15 cellular contexts compared by ENCODE assay signal in genomic region chr3:103126111-103126510, GRCh38.
DNase-seq lines count a peak whose midpoint lies in the region; ATAC-seq, FAIRE-seq and TF ChIP-seq lines count a peak whose summit lies in the region.
"Had no signal": no experiment of that assay in that cellular context is flagged by ENCODE, and none has a peak within 500 bp of the region (broad histone marks: within the 10 kb centered on the region; RNA-seq: fewer than 3 reads in every experiment).

No MANE protein-coding gene starts in this region.

- CTCF ChIA-PET in Caco-2 (lab: Charles Lee) = no interaction called here

- intact Hi-C loops in prostate gland (cut with DNase I) (no loop called here), Caco-2 (cut with micrococcal nuclease; ENCODE audit: unreplicated experiment) (loop anchor here (1.0 to 10.0 kb wide), 2 partner anchors 381 to 453 kb away; no protein-coding TSS in a partner anchor)

- POLR2A ChIA-PET in Caco-2 (lab: Charles Lee) = no interaction called here

- no peak overlapping the region for H3K4me2 ChIP-seq in astrocyte (ENCODE audit: low read length)
- H3K4me2 ChIP-seq: KMS-11 had no signal

- H3K4me1 ChIP-seq in astrocyte (ENCODE audit: insufficient read depth, low read length) (peaks cover 3% of the 10 kb centered on the region), prostate gland (replicated peaks) (no peaks in the 10 kb centered on the region), Caco-2 (no peaks in the 10 kb centered on the region)
- H3K4me1 ChIP-seq: suprapubic skin had no signal

- H3K9me3 ChIP-seq in astrocyte (ENCODE audit: insufficient read depth, low read depth, low read length) = no peaks in the 10 kb centered on the region
- no peaks in the 10 kb centered on the region for H3K9me3 ChIP-seq in prostate gland
- H3K9me3 ChIP-seq in Caco-2 = no peaks in the 10 kb centered on the region
- H3K9me3 ChIP-seq: suprapubic skin had no signal

- 54% methylated on average over 1 of the region's 1 CpG for WGBS in prostate gland

- no peak overlapping the region for H3K27ac ChIP-seq in astrocyte (ENCODE audit: low read depth, low read length)
- no peak overlapping the region for H3K27ac ChIP-seq in prostate gland
- H3K27ac ChIP-seq: KMS-11, suprapubic skin had no signal

- H3K27ac Mint-ChIP-seq in astrocyte (ENCODE audit: unreplicated experiment) (peak overlapping the region; percentile 71), Caco-2 (ENCODE audit: unreplicated experiment) (no peak overlapping the region)

- no peaks in the 10 kb centered on the region for H3K79me2 ChIP-seq in astrocyte (ENCODE audit: insufficient read depth, low read length)

- H3K4me3 ChIP-seq in astrocyte (ENCODE audit: insufficient read depth, low read depth, low read length) (no peak overlapping the region), prostate gland (no peak overlapping the region), Caco-2 (ENCODE audit: low read depth, low read length) (no peak overlapping the region)
- H3K4me3 ChIP-seq: suprapubic skin had no signal

- H2AFZ ChIP-seq in astrocyte (ENCODE audit: low read depth, low read length) = peak overlapping the region; percentile 9

- no peaks in the 10 kb centered on the region for H3K36me3 ChIP-seq in astrocyte (ENCODE audit: insufficient read depth, low read length)
- H3K36me3 ChIP-seq in prostate gland = no peaks in the 10 kb centered on the region
- H3K36me3 ChIP-seq in Caco-2 (ENCODE audit: control insufficient read depth, insufficient read depth, low read length) = no peaks in the 10 kb centered on the region
- H3K36me3 ChIP-seq: suprapubic skin had no signal

- H3K9me3 Mint-ChIP-seq in astrocyte (ENCODE audit: unreplicated experiment) (no peaks in the 10 kb centered on the region), Caco-2 (ENCODE audit: unreplicated experiment) (no peaks in the 10 kb centered on the region)

- H3K4me3 Mint-ChIP-seq in astrocyte (ENCODE audit: unreplicated experiment) (no peak overlapping the region), Caco-2 (ENCODE audit: unreplicated experiment) (no peak overlapping the region)

- no peak for TF ChIP-seq CTCF in astrocyte (IDR thresholded peaks at IDR 0.05; ENCODE audit: insufficient read depth, low read depth, low read length)
- TF ChIP-seq CTCF in prostate gland (IDR thresholded peaks at IDR 0.05) = no peak
- no peak for TF ChIP-seq CTCF in Caco-2 (IDR thresholded peaks at IDR 0.05; ENCODE audit: insufficient read depth in 1 of 2, low read depth in 1 of 2, low read length in 1 of 2, severe bottlenecking in 1 of 2, unreplicated experiment in 1 of 2)

- peaks cover 19% of the 10 kb centered on the region for H3K4me1 Mint-ChIP-seq in astrocyte (ENCODE audit: low read depth, unreplicated experiment)
- H3K4me1 Mint-ChIP-seq in Caco-2 (ENCODE audit: low read depth, unreplicated experiment) = no peaks in the 10 kb centered on the region

- BruUV-seq in Caco-2 (replicated peaks; lab: Mats Ljungman, UMichigan) = no TSS peak

- DNase-seq in Caki2 (ENCODE audit: low read depth) = peak; percentile 63
- DNase-seq in GM19239 (ENCODE audit: insufficient read length, low spot score) = no peak
- no peak for DNase-seq in astrocyte (ENCODE audit: low read depth)
- DNase-seq in prostate gland (ENCODE audit: low spot score) = no peak
- no peak for DNase-seq in hippocampal formation (lab: John Stamatoyannopoulos, UW)
- DNase-seq in Caco-2 = no peak
- DNase-seq: head of caudate nucleus; NCI-H1694; NCI-H510A treated with DMSO at 0.1 percent for 48 hours; stimulated activated CD4-positive, alpha-beta T cell treated with anti-CD3 and anti-CD28 coated beads, Interleukin-15, amount 100 ng/mL, for 24 hours had no signal

- H4K20me1 ChIP-seq in astrocyte (ENCODE audit: insufficient read depth, low read length) = no peaks in the 10 kb centered on the region

- no peak for TF ChIP-seq POLR2A in prostate gland (IDR thresholded peaks at IDR 0.05)

- no peaks in the 10 kb centered on the region for H3K27me3 Mint-ChIP-seq in astrocyte (ENCODE audit: low read depth, unreplicated experiment)
- no peaks in the 10 kb centered on the region for H3K27me3 Mint-ChIP-seq in Caco-2 (ENCODE audit: insufficient read depth, unreplicated experiment)

- H3K9ac ChIP-seq in astrocyte (ENCODE audit: low read length) = no peak overlapping the region
- H3K9ac ChIP-seq: KMS-11 had no signal

- FAIRE-seq in GM19239 (lab: Jason Lieb, UNC) (peak; percentile 55), astrocyte (lab: Jason Lieb, UNC) (no peak)

- ATAC-seq in HG03097 (IDR thresholded peaks at IDR 0.05; ENCODE audit: low FRiP score, unreplicated experiment) = peak; percentile 47
- no peak for ATAC-seq in HG03442 (IDR thresholded peaks at IDR 0.05; ENCODE audit: unreplicated experiment)
- ATAC-seq: Panc1 had no signal

- H3K36me3 Mint-ChIP-seq in astrocyte (ENCODE audit: low read depth, unreplicated experiment) = no peaks in the 10 kb centered on the region
- no peaks in the 10 kb centered on the region for H3K36me3 Mint-ChIP-seq in Caco-2 (ENCODE audit: insufficient read depth, unreplicated experiment)

- in situ Hi-C loops in Caki2 (cut with HindIII; ENCODE audit: low pct_unique_long_range_greater_than_20kb, low sequenced_read_pairs) = no loop called here

- H3K27me3 ChIP-seq in astrocyte (ENCODE audit: insufficient read depth, low read length) = no peaks in the 10 kb centered on the region
- no peaks in the 10 kb centered on the region for H3K27me3 ChIP-seq in prostate gland (replicated peaks; ENCODE audit: insufficient read depth)
- no peaks in the 10 kb centered on the region for H3K27me3 ChIP-seq in Caco-2 (replicated peaks; ENCODE audit: control insufficient read depth, insufficient read depth, low read length)
- H3K27me3 ChIP-seq: suprapubic skin had no signal
